In the genomic region with DNA sequence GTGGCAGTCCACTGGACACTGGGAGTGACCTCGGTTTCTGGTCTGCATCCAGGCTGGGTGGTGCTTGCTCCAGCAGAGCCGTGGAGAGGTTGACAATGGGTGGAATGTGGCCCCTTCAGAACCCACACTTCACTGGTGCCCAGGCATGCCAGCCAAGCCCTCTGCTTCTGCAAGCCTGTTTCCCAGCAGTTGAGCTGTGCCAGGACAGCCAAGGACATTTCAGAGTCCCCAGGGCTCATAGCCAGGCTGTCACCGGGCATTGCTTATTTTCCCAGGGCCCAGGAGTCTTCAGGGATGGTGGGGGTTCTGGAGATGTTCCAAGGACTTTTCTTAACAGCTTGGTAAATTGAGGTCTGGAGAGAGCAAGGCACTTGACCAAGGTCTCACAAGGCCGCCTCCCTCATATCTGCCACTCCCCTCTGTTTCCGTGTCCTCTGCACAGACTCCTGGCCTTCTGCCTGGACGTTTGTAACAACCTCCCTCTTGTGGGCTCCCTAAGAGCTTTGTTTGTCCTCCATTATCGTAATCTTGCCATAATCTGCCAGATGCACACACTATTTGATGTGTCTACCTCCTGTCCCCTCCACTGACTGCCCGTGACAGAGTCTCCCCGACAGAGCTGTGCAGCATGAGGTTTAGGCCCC, we compare ENCODE assay signal across 11 cellular contexts. TPM values are rescaled to one million over a fixed set of nuclear protein-coding genes. Genes with fewer than 3 reads are reported as not detected.
A peak's percentile ranks its signal among the peaks of the same experiment; 100 is the strongest.
DNase-seq lines count a peak whose midpoint lies in the region; ATAC-seq, FAIRE-seq and TF ChIP-seq lines count a peak whose summit lies in the region.
"Had no signal": no experiment of that assay in that cellular context is flagged by ENCODE, and none has a peak within 500 bp of the region (broad histone marks: within the 10 kb centered on the region; RNA-seq: fewer than 3 reads in every experiment).

No MANE protein-coding gene starts in this region.

- H3K9me3 ChIP-seq in small intestine (ENCODE audit: control insufficient read depth, low read depth) = no peaks in the 10 kb centered on the region

- peak overlapping the region; percentile 45 to 70 for H3K27ac ChIP-seq in small intestine (ENCODE audit: low read depth in 1 of 2, low read length in 1 of 2)

- no peak for TF ChIP-seq CTCF in LNCaP clone FGC (IDR thresholded peaks at IDR 0.05; ENCODE audit: control insufficient read depth, extremely low read depth, insufficient read depth)

- FAIRE-seq in small intestine (lab: Jason Lieb, UNC) = no peak
- no peak for FAIRE-seq in GM12892 (lab: Jason Lieb, UNC)
- FAIRE-seq: G401.6 had no signal

- H3K4me3 ChIP-seq in LNCaP clone FGC (ENCODE audit: low read depth, low read length) = no peak overlapping the region
- H3K4me3 ChIP-seq in small intestine (ENCODE audit: low read depth in 1 of 2, low read length in 2 of 2) = no peak overlapping the region

- no peak for TF ChIP-seq POLR2A in GM12892 (IDR thresholded peaks at IDR 0.05; ENCODE audit: low read depth, low read length)

- peaks cover 20 to 35% of the 10 kb centered on the region in 2 donors for H3K4me1 ChIP-seq in small intestine (ENCODE audit: control insufficient read depth in 2 of 2, insufficient read depth in 1 of 2, low read depth in 1 of 2, low read length in 1 of 2)

- WGBS in small intestine, 3 donors = 21 to 33% (median 21%) methylated on average over 9 of the region's 9 CpGs

- no peaks in the 10 kb centered on the region for H3K27me3 ChIP-seq in small intestine (ENCODE audit: control insufficient read depth in 2 of 2, insufficient read depth in 2 of 2, low read length in 2 of 2)

- DNase-seq in LNCaP clone FGC (ENCODE audit: low read depth) (peak; percentile 69), astrocyte of the hippocampus (ENCODE audit: low read depth, low spot score) (peak; percentile 70), iris pigment epithelial cell (ENCODE audit: low read depth) (peak; percentile 51), small intestine (peak; percentile 79), activated T-cell treated with anti-CD3 and anti-CD28 coated beads for 4 hours (no peak), DMS153 (lab: John Stamatoyannopoulos, UW) (no peak), GM12892 (ENCODE audit: insufficient read length) (no peak)
- DNase-seq: mesendoderm had no signal

- no peaks in the 10 kb centered on the region for H3K36me3 ChIP-seq in small intestine (ENCODE audit: control insufficient read depth in 2 of 2, insufficient read depth in 2 of 2, low read length in 2 of 2)

- no peak for ATAC-seq in GM19035 (IDR thresholded peaks at IDR 0.05; ENCODE audit: unreplicated experiment)
- ATAC-seq: stimulated activated effector memory CD8-positive, alpha-beta T cell treated with anti-CD3 and anti-CD28 coated beads, Interleukin-12 subunit alpha, Interleukin-12 subunit beta, amount 100 ng/mL, for 72 hours had no signal

RNA-seq across cellular contexts. Expression of gene NDST1, which starts 3.8 kb away (rescaled TPM):
- 10 to 100 TPM in 2 of 3 donors, 1 to 10 TPM in 1; 7.4 to 26.2 (median 15.7) TPM for polyA plus RNA-seq in small intestine
- 6.3 TPM for polyA plus RNA-seq in GM12892 (2012; ENCODE audit: missing spikeins)

RNA-seq across cellular contexts. Expression of gene RPS14, which starts 54.6 kb away (rescaled TPM):
- 1,000 to 10,000 TPM; 2,980 to 5,825 (median 5,408) TPM for polyA plus RNA-seq in small intestine
- 4,425 TPM for polyA plus RNA-seq in GM12892 (2012; ENCODE audit: missing spikeins)

Comparison
In these comparisons a context has a peak if more than half of its experiments do, and no peak if none do; other contexts are left out.
1. DNase-seq: peak in LNCaP clone FGC (single experiment), astrocyte of the hippocampus (single experiment), iris pigment epithelial cell (single experiment) and small intestine (single experiment); none in activated T-cell treated with anti-CD3 and anti-CD28 coated beads for 4 hours (single experiment), DMS153 (single experiment) and GM12892 (single experiment).